In the genomic region with DNA sequence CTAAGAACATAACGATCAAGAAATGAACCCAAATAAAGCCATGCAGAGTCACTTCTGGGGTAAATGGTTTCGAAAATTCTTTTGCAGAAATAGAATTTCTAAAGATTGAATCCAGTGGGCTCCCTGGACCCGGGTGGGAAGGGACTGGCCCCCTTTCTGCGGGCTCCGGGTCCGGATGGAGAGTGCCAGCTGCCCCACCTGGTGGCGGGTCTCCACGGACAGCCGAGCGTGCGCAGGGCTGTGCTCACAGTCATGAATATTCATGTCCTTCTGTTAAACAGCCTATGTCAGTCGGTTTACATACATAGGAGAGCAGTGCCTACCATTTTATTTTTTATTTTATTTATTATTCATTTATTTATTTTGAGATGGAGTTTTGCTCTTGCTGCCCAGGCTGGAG, we compare ENCODE assay signal across 8 cellular contexts. TPM values are rescaled to one million over a fixed set of nuclear protein-coding genes. Genes with fewer than 3 reads are reported as not detected.
DNase-seq lines count a peak whose midpoint lies in the region; ATAC-seq, FAIRE-seq and TF ChIP-seq lines count a peak whose summit lies in the region.

No MANE protein-coding gene starts in this region.

- H3K27me3 ChIP-seq in HepG2 (ENCODE audit: control insufficient read depth in 1 of 2, insufficient read depth in 2 of 2, low read length in 2 of 2): no peaks in the 10 kb centered on the region
- no peaks in the 10 kb centered on the region for H3K27me3 ChIP-seq in right lobe of liver
- peaks cover 23% of the 10 kb centered on the region for H3K27me3 ChIP-seq in OCI-LY3 (ENCODE audit: low read depth, low read length)
- no peaks in the 10 kb centered on the region for H3K27me3 ChIP-seq in fibroblast of lung (ENCODE audit: control insufficient read depth, insufficient read depth, low read length)
- H3K27me3 ChIP-seq in aorta (ENCODE audit: control insufficient read depth in 1 of 2, insufficient read depth in 2 of 2, low read length in 1 of 2): no peaks in the 10 kb centered on the region

- H3K27me3 Mint-ChIP-seq in type B pancreatic cell: peaks cover 4% of the 10 kb centered on the region

- H3K4me3 ChIP-seq in HepG2 (replicated peaks in 1 of 3; ENCODE audit: insufficient read depth in 1 of 3, low read depth in 2 of 3, low read length in 3 of 3): no peak overlapping the region
- no peak overlapping the region for H3K4me3 ChIP-seq in right lobe of liver
- H3K4me3 ChIP-seq in OCI-LY3 (ENCODE audit: low read length): no peak overlapping the region
- no peak overlapping the region for H3K4me3 ChIP-seq in fibroblast of lung (replicated peaks in 1 of 4; ENCODE audit: control extremely low read depth in 1 of 4, insufficient read depth in 1 of 4, low read depth in 3 of 4, low read length in 4 of 4)
- H3K4me3 ChIP-seq in aorta (ENCODE audit: low read length in 2 of 2): no peak overlapping the region

- TF ChIP-seq RAD21 in HepG2 (CRISPR knock-in tag; IDR thresholded peaks at IDR 0.05): no peak

- H3K4me1 ChIP-seq in HepG2 (ENCODE audit: insufficient read depth, low read length) (peaks cover 34% of the 10 kb centered on the region), right lobe of liver (no peaks in the 10 kb centered on the region), OCI-LY3 (ENCODE audit: low read length) (peaks cover 4% of the 10 kb centered on the region; the same call in 1 of the 2 replicates), fibroblast of lung (ENCODE audit: control insufficient read depth, extremely low read depth, insufficient read depth, low read length) (no peaks in the 10 kb centered on the region), aorta (ENCODE audit: control insufficient read depth in 1 of 2, insufficient read depth in 2 of 2, low read length in 2 of 2) (no peaks in the 10 kb centered on the region)

- H2AFZ ChIP-seq in HepG2 (ENCODE audit: low read length): no peak overlapping the region
- no peak overlapping the region for H2AFZ ChIP-seq in OCI-LY3 (ENCODE audit: low read depth, low read length)
- no peak overlapping the region for H2AFZ ChIP-seq in fibroblast of lung (ENCODE audit: low read length)

- H3K9me3 Mint-ChIP-seq in type B pancreatic cell: no peaks in the 10 kb centered on the region

- TF ChIP-seq CTCF in HepG2 (CRISPR knock-in tag; IDR thresholded peaks at IDR 0.05) (peak; percentile 40), right lobe of liver (IDR thresholded peaks at IDR 0.05) (peak in 1 of 4 donors; percentile 12), OCI-LY3 (IDR thresholded peaks at IDR 0.05; ENCODE audit: low read depth, low read length) (peak; percentile 58), fibroblast of lung (conservative IDR thresholded peaks at IDR 0.05 in 1 of 2, IDR thresholded peaks at IDR 0.05 in 1 of 2; ENCODE audit: low read depth in 1 of 2, low read length in 2 of 2) (peak in 1 of 2 donors; percentile 39), type B pancreatic cell (conservative IDR thresholded peaks at IDR 0.05) (peak; percentile 77)

- H3K9ac ChIP-seq in HepG2 (ENCODE audit: insufficient read depth, low read depth, low read length): no peak overlapping the region
- H3K9ac ChIP-seq in OCI-LY3 (ENCODE audit: low read length): no peak overlapping the region
- H3K9ac ChIP-seq in fibroblast of lung (ENCODE audit: insufficient read depth, low read length): no peak overlapping the region

- DNase-seq in HepG2 (ENCODE audit: low spot score): peak; percentile 21
- DNase-seq in right lobe of liver: no peak
- peak; percentile 4 to 25 for DNase-seq in fibroblast of lung (ENCODE audit: low read depth in 2 of 2)
- no peak for DNase-seq in type B pancreatic cell (ENCODE audit: extremely low spot score, unreplicated experiment)
- DNase-seq in aorta: no peak
- no peak for DNase-seq in activated CD4-positive, CD25-positive, alpha-beta regulatory T cell (lab: John Stamatoyannopoulos, UW)

- H3K4me3 Mint-ChIP-seq in type B pancreatic cell: no peak overlapping the region

- no peaks in the 10 kb centered on the region for H3K36me3 ChIP-seq in HepG2 (replicated peaks in 1 of 2; ENCODE audit: control insufficient read depth in 1 of 2, insufficient read depth in 2 of 2, low read length in 2 of 2)
- no peaks in the 10 kb centered on the region for H3K36me3 ChIP-seq in right lobe of liver
- H3K36me3 ChIP-seq in OCI-LY3 (replicated peaks; ENCODE audit: low read depth, low read length): no peaks in the 10 kb centered on the region
- H3K36me3 ChIP-seq in fibroblast of lung (ENCODE audit: control insufficient read depth, insufficient read depth, low read length): no peaks in the 10 kb centered on the region
- no peaks in the 10 kb centered on the region for H3K36me3 ChIP-seq in aorta (ENCODE audit: control insufficient read depth in 1 of 2, insufficient read depth in 2 of 2, low read length in 1 of 2)

- no peak for FAIRE-seq in HepG2 (lab: Jason Lieb, UNC)

- H3K4me1 Mint-ChIP-seq in type B pancreatic cell (ENCODE audit: unreplicated experiment): peaks cover 10% of the 10 kb centered on the region

- H3K27ac ChIP-seq in HepG2 (ENCODE audit: extremely low read length, insufficient read depth, low read length): no peak overlapping the region
- no peak overlapping the region for H3K27ac ChIP-seq in right lobe of liver
- no peak overlapping the region for H3K27ac ChIP-seq in OCI-LY3 (ENCODE audit: low read length)
- H3K27ac ChIP-seq in fibroblast of lung (ENCODE audit: insufficient read depth, low read length): no peak overlapping the region
- H3K27ac ChIP-seq in aorta (ENCODE audit: low read depth in 1 of 2, low read length in 2 of 2): no peak overlapping the region

- intact Hi-C loops in HepG2 (cut with micrococcal nuclease; ENCODE audit: unreplicated experiment) (no loop called here), right lobe of liver (cut with DNase I) (no loop called here), aorta (cut with DNase I) (no loop called here)

- TF ChIP-seq POLR2A in HepG2 (IDR thresholded peaks at IDR 0.05; ENCODE audit: insufficient read depth in 1 of 2, low read depth in 2 of 2, low read length in 2 of 2) (no peak), right lobe of liver (IDR thresholded peaks at IDR 0.05) (no peak)

- in situ Hi-C loops in HepG2 (cut with HindIII; ENCODE audit: extremely low pct_ligation_motif_present, low pct_unique_long_range_greater_than_20kb): no loop called here

- 48% methylated on average over 12 of the region's 12 CpGs for WGBS in HepG2 (ENCODE audit: low lambda C conversion rate)
- 38% methylated on average over 11 of the region's 12 CpGs for WGBS in right lobe of liver (ENCODE audit: insufficient coverage, low coverage, low lambda C conversion rate, missing lambda C conversion rate)
- WGBS in aorta, 2 donors: 31 to 35% methylated on average over 12 of the region's 12 CpGs

- no TSS peak for BruUV-seq in HepG2 (replicated peaks; lab: Mats Ljungman, UMichigan)

- no peaks in the 10 kb centered on the region for H3K79me2 ChIP-seq in HepG2 (ENCODE audit: insufficient read depth, low read length)
- no peaks in the 10 kb centered on the region for H3K79me2 ChIP-seq in OCI-LY3 (ENCODE audit: low read length)
- H3K79me2 ChIP-seq in fibroblast of lung (ENCODE audit: control insufficient read depth, insufficient read depth, low read length): no peaks in the 10 kb centered on the region

- TF ChIP-seq EP300 in HepG2 (IDR thresholded peaks at IDR 0.05; ENCODE audit: low read depth in 2 of 2, low read length in 2 of 2) (no peak), HepG2 (CRISPR knock-in tag; IDR thresholded peaks at IDR 0.05; ENCODE audit: borderline replicate concordance) (no peak)

- CTCF ChIA-PET in HepG2 (lab: Yijun Ruan, JAX; ENCODE audit: low intra/inter-chr PET ratio, low total read pairs): no interaction called here

- POLR2A ChIA-PET in HepG2 (lab: Yijun Ruan, JAX): no interaction called here

- no peaks in the 10 kb centered on the region for H3K36me3 Mint-ChIP-seq in type B pancreatic cell

- H3K4me2 ChIP-seq in HepG2 (ENCODE audit: low read depth, low read length) (no peak overlapping the region), OCI-LY3 (ENCODE audit: low read length) (0 out of 2 replicates have a peak overlapping the region, but pooled peaks have one; percentile 11), fibroblast of lung (ENCODE audit: extremely low read depth, insufficient read depth, low read length) (no peak overlapping the region)

- H4K20me1 ChIP-seq in HepG2 (ENCODE audit: insufficient read depth, low read length) (peaks cover 4% of the 10 kb centered on the region), OCI-LY3 (ENCODE audit: insufficient read depth, low read length) (no peaks in the 10 kb centered on the region), fibroblast of lung (ENCODE audit: control insufficient read depth, extremely low read depth, insufficient read depth, low read length) (no peaks in the 10 kb centered on the region)

- H3K27ac Mint-ChIP-seq in type B pancreatic cell: no peak overlapping the region

- peak; percentile 55 for ATAC-seq in HepG2
- ATAC-seq in right lobe of liver: no peak
- ATAC-seq in aorta (ENCODE audit: low FRiP score): no peak
- no peak for ATAC-seq in GM19467 (IDR thresholded peaks at IDR 0.05; ENCODE audit: unreplicated experiment)

- no peaks in the 10 kb centered on the region for H3K9me3 ChIP-seq in HepG2 (ENCODE audit: low read length)
- H3K9me3 ChIP-seq in right lobe of liver: no peaks in the 10 kb centered on the region
- H3K9me3 ChIP-seq in OCI-LY3 (ENCODE audit: insufficient read depth, low read length): no peaks in the 10 kb centered on the region
- no peaks in the 10 kb centered on the region for H3K9me3 ChIP-seq in fibroblast of lung (ENCODE audit: control insufficient read depth, insufficient read depth, low read depth, low read length)
- H3K9me3 ChIP-seq in aorta (ENCODE audit: control insufficient read depth, low read length): no peaks in the 10 kb centered on the region

RNA-seq across cellular contexts. Expression of gene PPP1R26, which starts 4.7 kb away (rescaled TPM):
- 7.1 and 11.6 TPM in 2 replicates for total RNA-seq in HepG2 (2016; rRNA removed; fragmentation: Illumina TruSeq; extraction: Trizol)
- 2.2 TPM in 2 replicates for total RNA-seq in HepG2 (2016; cell fraction: cytosol; rRNA removed; fragmentation: Illumina TruSeq; extraction: Trizol; ENCODE audit: low read depth)
- 5.6 and 11.2 TPM in 2 replicates for total RNA-seq in HepG2 (2016; cell fraction: insoluble cytoplasmic fraction; rRNA removed; fragmentation: Illumina TruSeq; extraction: Trizol)
- 3.7 and 4.4 TPM in 2 replicates for total RNA-seq in HepG2 (2016; cell fraction: membrane; rRNA removed; fragmentation: Illumina TruSeq; extraction: Trizol)
- 11.3 and 13.5 TPM in 2 replicates for total RNA-seq in HepG2 (2016; cell fraction: nucleus; rRNA removed; fragmentation: Illumina TruSeq; extraction: Trizol)
- polyA plus RNA-seq in HepG2 (2011; rRNA removed): 8.6 and 11.9 TPM in 2 replicates
- 9.5 and 10.6 TPM in 2 replicates for polyA plus RNA-seq in HepG2 (2011; cell fraction: cytosol; rRNA removed)
- polyA plus RNA-seq in HepG2 (2011; cell fraction: nucleus; rRNA removed): 33.5 and 35.4 TPM in 2 replicates
- 9.5 and 12.9 TPM in 2 replicates for polyA plus RNA-seq in HepG2 (2012)
- 1.8 and 2.4 TPM in 2 replicates for polyA plus RNA-seq in HepG2 (2016; cell fraction: cytosol; fragmentation: Illumina TruSeq; extraction: Trizol; ENCODE audit: low read depth)
- polyA plus RNA-seq in HepG2 (2016; cell fraction: insoluble cytoplasmic fraction; fragmentation: Illumina TruSeq; extraction: Trizol; ENCODE audit: low read depth): 5.1 and 7.5 TPM in 2 replicates
- polyA plus RNA-seq in HepG2 (2016; cell fraction: membrane; fragmentation: Illumina TruSeq; extraction: Trizol; ENCODE audit: low read depth): 3.0 and 3.1 TPM in 2 replicates
- polyA plus RNA-seq in HepG2 (2016; cell fraction: nucleus; fragmentation: Illumina TruSeq; extraction: Trizol; ENCODE audit: insufficient read depth, low read depth): 19.4 and 20.2 TPM in 2 replicates
- polyA minus RNA-seq in HepG2 (2011; rRNA and poly(A)+ RNA removed; ENCODE audit: low replicate concordance): 11.9 and 22.1 TPM in 2 replicates
- 9.1 and 9.9 TPM in 2 replicates for polyA minus RNA-seq in HepG2 (2011; cell fraction: cytosol; rRNA and poly(A)+ RNA removed)
- polyA minus RNA-seq in HepG2 (2011; cell fraction: nucleus; rRNA and poly(A)+ RNA removed): 9.7 and 9.9 TPM in 2 replicates
- total RNA-seq in right lobe of liver: 1 to 10 TPM; 5.1 to 9.0 (median 7.7) TPM
- 8.7 and 8.9 TPM in 2 replicates for total RNA-seq in fibroblast of lung
- 1.7 and 2.9 TPM in 2 replicates for polyA plus RNA-seq in fibroblast of lung
- 2.7 and 3.9 TPM in 2 replicates for polyA plus RNA-seq in fibroblast of lung (2012)
- polyA minus RNA-seq in fibroblast of lung (ENCODE audit: low replicate concordance): 0.93 and 2.0 TPM in 2 replicates
- 22.7 and 24.2 TPM in 2 replicates for total RNA-seq in type B pancreatic cell (ENCODE audit: low replicate concordance)
- total RNA-seq in aorta: 10 to 100 TPM; 11.4 to 14.2 TPM
- 10 to 100 TPM in 1 of 2 donors, 1 to 10 TPM in 1; 3.3 to 10.3 TPM for polyA plus RNA-seq in aorta

RNA-seq across cellular contexts. Expression of gene MRPS2, which starts 25.6 kb away (rescaled TPM):
- total RNA-seq in HepG2 (2016; rRNA removed; fragmentation: Illumina TruSeq; extraction: Trizol) (44.4 and 48.6 TPM in 2 replicates), right lobe of liver (10 to 100 TPM; 24.7 to 56.8 (median 30.5) TPM), fibroblast of lung (10.4 and 11.6 TPM in 2 replicates), type B pancreatic cell (ENCODE audit: low replicate concordance) (50.0 and 55.2 TPM in 2 replicates), aorta (10 to 100 TPM; 16.1 to 20.5 TPM)
- 19.9 and 20.2 TPM in 2 replicates for total RNA-seq in HepG2 (2016; cell fraction: cytosol; rRNA removed; fragmentation: Illumina TruSeq; extraction: Trizol; ENCODE audit: low read depth)
- total RNA-seq in HepG2 (2016; cell fraction: insoluble cytoplasmic fraction; rRNA removed; fragmentation: Illumina TruSeq; extraction: Trizol): 40.6 and 44.3 TPM in 2 replicates
- 30.5 and 35.9 TPM in 2 replicates for total RNA-seq in HepG2 (2016; cell fraction: membrane; rRNA removed; fragmentation: Illumina TruSeq; extraction: Trizol)
- 22.9 and 23.3 TPM in 2 replicates for total RNA-seq in HepG2 (2016; cell fraction: nucleus; rRNA removed; fragmentation: Illumina TruSeq; extraction: Trizol)
- polyA plus RNA-seq in HepG2 (2011; rRNA removed) (86.7 and 98.3 TPM in 2 replicates), fibroblast of lung (43.6 and 73.1 TPM in 2 replicates), aorta (10 to 100 TPM; 15.5 to 30.5 TPM)
- polyA plus RNA-seq in HepG2 (2011; cell fraction: cytosol; rRNA removed): 166 and 225 TPM in 2 replicates
- polyA plus RNA-seq in HepG2 (2011; cell fraction: nucleus; rRNA removed): 93.0 and 109 TPM in 2 replicates
- 38.2 and 39.9 TPM in 2 replicates for polyA plus RNA-seq in HepG2 (2012)
- polyA plus RNA-seq in HepG2 (2016; cell fraction: cytosol; fragmentation: Illumina TruSeq; extraction: Trizol; ENCODE audit: low read depth): 37.0 and 38.5 TPM in 2 replicates
- 94.0 and 109 TPM in 2 replicates for polyA plus RNA-seq in HepG2 (2016; cell fraction: insoluble cytoplasmic fraction; fragmentation: Illumina TruSeq; extraction: Trizol; ENCODE audit: low read depth)
- polyA plus RNA-seq in HepG2 (2016; cell fraction: membrane; fragmentation: Illumina TruSeq; extraction: Trizol; ENCODE audit: low read depth): 51.5 and 52.2 TPM in 2 replicates
- 74.0 and 74.3 TPM in 2 replicates for polyA plus RNA-seq in HepG2 (2016; cell fraction: nucleus; fragmentation: Illumina TruSeq; extraction: Trizol; ENCODE audit: insufficient read depth, low read depth)
- 204 and 352 TPM in 2 replicates for polyA minus RNA-seq in HepG2 (2011; rRNA and poly(A)+ RNA removed; ENCODE audit: low replicate concordance)
- polyA minus RNA-seq in HepG2 (2011; cell fraction: cytosol; rRNA and poly(A)+ RNA removed): 57.7 TPM in 2 replicates
- polyA minus RNA-seq in HepG2 (2011; cell fraction: nucleus; rRNA and poly(A)+ RNA removed): 16.6 and 19.0 TPM in 2 replicates
- polyA plus RNA-seq in fibroblast of lung (2012): 28.7 and 49.5 TPM in 2 replicates
- polyA minus RNA-seq in fibroblast of lung (ENCODE audit: low replicate concordance): 92.0 and 116 TPM in 2 replicates

RNA-seq across cellular contexts. Expression of gene LCN1, which starts 46.3 kb away (rescaled TPM):
- total RNA-seq in HepG2 (2016; rRNA removed; fragmentation: Illumina TruSeq; extraction: Trizol) (not detected in 2 replicates), right lobe of liver (not detected), fibroblast of lung (not detected in 2 replicates), type B pancreatic cell (ENCODE audit: low replicate concordance) (not detected in 2 replicates), aorta (under 1 TPM in 1 of 2 donors, not detected in 1; 0.81 TPM)
- not detected in 2 replicates for total RNA-seq in HepG2 (2016; cell fraction: cytosol; rRNA removed; fragmentation: Illumina TruSeq; extraction: Trizol; ENCODE audit: low read depth)
- total RNA-seq in HepG2 (2016; cell fraction: insoluble cytoplasmic fraction; rRNA removed; fragmentation: Illumina TruSeq; extraction: Trizol): not detected in 2 replicates
- not detected in 2 replicates for total RNA-seq in HepG2 (2016; cell fraction: membrane; rRNA removed; fragmentation: Illumina TruSeq; extraction: Trizol)
- total RNA-seq in HepG2 (2016; cell fraction: nucleus; rRNA removed; fragmentation: Illumina TruSeq; extraction: Trizol): not detected in 2 replicates
- polyA plus RNA-seq in HepG2 (2011; rRNA removed) (not detected in 2 replicates), fibroblast of lung (not detected in 2 replicates), aorta (not detected)
- polyA plus RNA-seq in HepG2 (2011; cell fraction: cytosol; rRNA removed): 0.09 TPM in 1 of 2 replicates, not detected in the other
- not detected in 2 replicates for polyA plus RNA-seq in HepG2 (2011; cell fraction: nucleus; rRNA removed)
- not detected in 2 replicates for polyA plus RNA-seq in HepG2 (2012)
- not detected in 2 replicates for polyA plus RNA-seq in HepG2 (2016; cell fraction: cytosol; fragmentation: Illumina TruSeq; extraction: Trizol; ENCODE audit: low read depth)
- polyA plus RNA-seq in HepG2 (2016; cell fraction: insoluble cytoplasmic fraction; fragmentation: Illumina TruSeq; extraction: Trizol; ENCODE audit: low read depth): not detected in 2 replicates
- polyA plus RNA-seq in HepG2 (2016; cell fraction: membrane; fragmentation: Illumina TruSeq; extraction: Trizol; ENCODE audit: low read depth): not detected in 2 replicates
- not detected in 2 replicates for polyA plus RNA-seq in HepG2 (2016; cell fraction: nucleus; fragmentation: Illumina TruSeq; extraction: Trizol; ENCODE audit: insufficient read depth, low read depth)
- not detected in 2 replicates for polyA minus RNA-seq in HepG2 (2011; rRNA and poly(A)+ RNA removed; ENCODE audit: low replicate concordance)
- not detected in 2 replicates for polyA minus RNA-seq in HepG2 (2011; cell fraction: cytosol; rRNA and poly(A)+ RNA removed)
- polyA minus RNA-seq in HepG2 (2011; cell fraction: nucleus; rRNA and poly(A)+ RNA removed): not detected in 2 replicates
- polyA plus RNA-seq in fibroblast of lung (2012): not detected in 2 replicates
- not detected in 2 replicates for polyA minus RNA-seq in fibroblast of lung (ENCODE audit: low replicate concordance)

Comparison
In these comparisons a context has a peak if more than half of its experiments do, and no peak if none do; other contexts are left out.
1. DNase-seq: peak in HepG2 (single experiment) and fibroblast of lung (2 of 2); none in right lobe of liver (0 of 3), type B pancreatic cell (single experiment), aorta (0 of 2) and activated CD4-positive, CD25-positive, alpha-beta regulatory T cell (0 of 4).